Comparison of ENCODE assay signal across 14 cellular contexts in genomic region chr14:74978416-74978947, GRCh38. TPM values are rescaled to one million over a fixed set of nuclear protein-coding genes. Genes with fewer than 3 reads are reported as not detected.
DNase-seq lines count a peak whose midpoint lies in the region; ATAC-seq and TF ChIP-seq lines count a peak whose summit lies in the region.
"Had no signal": no experiment of that assay in that cellular context is flagged by ENCODE, and none has a peak within 500 bp of the region (broad histone marks: within the 10 kb centered on the region; RNA-seq: fewer than 3 reads in every experiment).

No MANE protein-coding gene starts in this region.

- no peak for TF ChIP-seq CTCF in coronary artery (IDR thresholded peaks at IDR 0.05)
- TF ChIP-seq CTCF in smooth muscle cell (IDR thresholded peaks at IDR 0.05; ENCODE audit: borderline replicate concordance, insufficient read depth, poor library complexity, severe bottlenecking): no peak

- no peak overlapping the region for H2BK15ac ChIP-seq in neuronal stem cell (ENCODE audit: low read length)

- H3K27ac ChIP-seq in coronary artery (peak overlapping the region; percentile 80 to 92), neuronal stem cell (replicated peaks; ENCODE audit: low read length) (no peak overlapping the region), smooth muscle cell (ENCODE audit: low read depth) (no peak overlapping the region)
- H3K27ac ChIP-seq: upper lobe of left lung had no signal

- H3K36me3 Mint-ChIP-seq in activated T-cell treated with anti-CD3 and anti-CD28 coated beads, Interleukin-2, amount 50 U/mL, for 4 hours (ENCODE audit: insufficient read depth): no peaks in the 10 kb centered on the region
- H3K36me3 Mint-ChIP-seq: activated naive CD8-positive, alpha-beta T cell treated with anti-CD3 and anti-CD28 coated beads, Interleukin-2, amount 10 ng/mL, durations not matched to agents 7 days and 5 days had no signal

- no peak for ATAC-seq in activated T-cell treated with anti-CD3 and anti-CD28 coated beads, Interleukin-2, amount 50 U/mL, for 4 hours
- ATAC-seq in Right ventricle myocardium inferior: no peak
- ATAC-seq: effector memory CD8-positive, alpha-beta T cell had no signal

- no peak overlapping the region for H2BK120ac ChIP-seq in neuronal stem cell (ENCODE audit: low read depth, low read length)

- H2BK12ac ChIP-seq in neuronal stem cell (ENCODE audit: low read length): no peak overlapping the region

- H3K9me3 ChIP-seq in neuronal stem cell (replicated peaks in 1 of 2; ENCODE audit: control insufficient read depth in 2 of 2, insufficient read depth in 1 of 2, low read depth in 1 of 2, low read length in 2 of 2): peaks cover 0 to 2% of the 10 kb centered on the region in 2 donors
- no peaks in the 10 kb centered on the region for H3K9me3 ChIP-seq in smooth muscle cell (replicated peaks; ENCODE audit: low read depth)
- H3K9me3 ChIP-seq: upper lobe of left lung had no signal

- no peaks in the 10 kb centered on the region for H3K27me3 ChIP-seq in neuronal stem cell (ENCODE audit: control insufficient read depth in 3 of 3, insufficient read depth in 3 of 3, low read depth in 1 of 3, low read length in 3 of 3)
- H3K27me3 ChIP-seq in smooth muscle cell (ENCODE audit: low read depth): no peaks in the 10 kb centered on the region
- H3K27me3 ChIP-seq: upper lobe of left lung had no signal

- H3K4me2 ChIP-seq in neuronal stem cell (ENCODE audit: insufficient read depth, low read length, poor library complexity, severe bottlenecking) (no peak overlapping the region), smooth muscle cell (no peak overlapping the region)

- H3K4me3 ChIP-seq in coronary artery (no peak overlapping the region), neuronal stem cell (ENCODE audit: low read length in 2 of 2) (no peak overlapping the region), smooth muscle cell (no peak overlapping the region)
- H3K4me3 ChIP-seq: upper lobe of left lung had no signal

- H4K20me1 ChIP-seq in smooth muscle cell (ENCODE audit: low read depth): no peaks in the 10 kb centered on the region

- WGBS in neuronal stem cell (ENCODE audit: extremely low coverage in 2 of 2, insufficient read length in 2 of 2, insufficient replicate concordance in 1 of 2), 2 donors: no CpG with 5 or more reads among the region's 11 CpGs
- 32% methylated on average over 11 of the region's 11 CpGs for WGBS in smooth muscle cell (ENCODE audit: low lambda C conversion rate)

- H3K9ac ChIP-seq in neuronal stem cell (ENCODE audit: low read depth, low read length, poor library complexity): no peak overlapping the region
- H3K9ac ChIP-seq in smooth muscle cell (ENCODE audit: low read depth): no peak overlapping the region

- intact Hi-C loops in Right ventricle myocardium inferior (cut with DNase I): no loop called here

- DNase-seq in ELF-1 (ENCODE audit: low read depth, low spot score) (peak; percentile 89), NCI-H524 (lab: John Stamatoyannopoulos, UW) (peak; percentile 22 to 36), coronary artery (ENCODE audit: low spot score) (no peak), neuronal stem cell (ENCODE audit: low spot score) (no peak), NOMO-1 treated with dmso at 0.1 percent for 144 hours (lab: John Stamatoyannopoulos, UW; ENCODE audit: unreplicated experiment) (no peak), smooth muscle cell (lab: John Stamatoyannopoulos, UW; ENCODE audit: unreplicated experiment) (no peak), Right ventricle myocardium inferior (ENCODE audit: missing footprints) (no peak)
- no peak for DNase-seq in activated T-cell treated with anti-CD3 and anti-CD28 coated beads, Interleukin-2, amount 50 U/mL, for 4 hours
- DNase-seq: activated naive CD8-positive, alpha-beta T cell treated with anti-CD3 and anti-CD28 coated beads, Interleukin-2, amount 10 ng/mL, durations not matched to agents 7 days and 5 days; effector memory CD8-positive, alpha-beta T cell; NCI-H2227 treated with DMSO at 0.1 percent for 48 hours; stimulated activated CD4-positive, alpha-beta T cell treated with anti-CD3 and anti-CD28 coated beads, Interleukin-4, amount 100 ng/mL, for 4 hours; upper lobe of left lung had no signal

- no peaks in the 10 kb centered on the region for H3K9me3 Mint-ChIP-seq in activated T-cell treated with anti-CD3 and anti-CD28 coated beads, Interleukin-2, amount 50 U/mL, for 4 hours
- H3K9me3 Mint-ChIP-seq: activated naive CD8-positive, alpha-beta T cell treated with anti-CD3 and anti-CD28 coated beads, Interleukin-2, amount 10 ng/mL, durations not matched to agents 7 days and 5 days; effector memory CD8-positive, alpha-beta T cell had no signal

- no peak overlapping the region for H3K23ac ChIP-seq in neuronal stem cell (ENCODE audit: low read depth, low read length, poor library complexity)

- no peak overlapping the region for H3K4ac ChIP-seq in neuronal stem cell (ENCODE audit: low read length)

- no peaks in the 10 kb centered on the region for H3K27me3 Mint-ChIP-seq in activated T-cell treated with anti-CD3 and anti-CD28 coated beads, Interleukin-2, amount 50 U/mL, for 4 hours (ENCODE audit: low read depth)
- H3K27me3 Mint-ChIP-seq: effector memory CD8-positive, alpha-beta T cell had no signal

- H3K79me2 ChIP-seq in smooth muscle cell (ENCODE audit: low read depth): no peaks in the 10 kb centered on the region

- no peak overlapping the region for H2BK5ac ChIP-seq in neuronal stem cell (ENCODE audit: low read length)

- H3K36me3 ChIP-seq in neuronal stem cell (replicated peaks in 1 of 2; ENCODE audit: control insufficient read depth in 2 of 2, insufficient read depth in 2 of 2, low read length in 2 of 2): no peaks in the 10 kb centered on the region
- no peaks in the 10 kb centered on the region for H3K36me3 ChIP-seq in smooth muscle cell (ENCODE audit: low read depth)
- H3K36me3 ChIP-seq: upper lobe of left lung had no signal

- no peak overlapping the region for H3K14ac ChIP-seq in neuronal stem cell (ENCODE audit: low read length)

- no peaks in the 10 kb centered on the region for H3F3A ChIP-seq in smooth muscle cell (ENCODE audit: low read depth)

- no peaks in the 10 kb centered on the region for H3K4me1 Mint-ChIP-seq in activated T-cell treated with anti-CD3 and anti-CD28 coated beads, Interleukin-2, amount 50 U/mL, for 4 hours (ENCODE audit: low read depth)

- H4K8ac ChIP-seq in neuronal stem cell (ENCODE audit: low read depth, low read length): no peak overlapping the region

- peak overlapping the region; percentile 14 for H2AK5ac ChIP-seq in neuronal stem cell (ENCODE audit: low read depth, low read length)

- H3K4me3 Mint-ChIP-seq in activated T-cell treated with anti-CD3 and anti-CD28 coated beads, Interleukin-2, amount 50 U/mL, for 4 hours: no peak overlapping the region
- H3K4me3 Mint-ChIP-seq: activated naive CD8-positive, alpha-beta T cell treated with anti-CD3 and anti-CD28 coated beads, Interleukin-2, amount 10 ng/mL, durations not matched to agents 7 days and 5 days; effector memory CD8-positive, alpha-beta T cell had no signal

- H3K4me1 ChIP-seq in neuronal stem cell (ENCODE audit: control insufficient read depth in 2 of 2, insufficient read depth in 1 of 2, low read depth in 1 of 2, low read length in 2 of 2): peaks cover 43 to 71% of the 10 kb centered on the region in 2 donors
- H3K4me1 ChIP-seq in smooth muscle cell (ENCODE audit: low read depth): peaks cover 28% of the 10 kb centered on the region

- peak overlapping the region; percentile 51 for H2AFZ ChIP-seq in neuronal stem cell (ENCODE audit: low read length)
- H2AFZ ChIP-seq in smooth muscle cell (ENCODE audit: low read depth): no peak overlapping the region

- peak overlapping the region; percentile 22 for H3K18ac ChIP-seq in neuronal stem cell (ENCODE audit: low read length)

- no peak overlapping the region for H4K91ac ChIP-seq in neuronal stem cell (ENCODE audit: low read depth, low read length, poor library complexity)

- H3K79me1 ChIP-seq in neuronal stem cell (ENCODE audit: low read depth, low read length): no peaks in the 10 kb centered on the region

RNA-seq across cellular contexts. Expression of gene PGF, which starts 23.1 kb away (rescaled TPM):
- 0.53 TPM for polyA plus RNA-seq in neuronal stem cell (2013, experiment 1 of 2)
- polyA plus RNA-seq in neuronal stem cell (2013, experiment 2 of 2): 0.69 TPM
- under 1 TPM; 0.18 to 0.38 (median 0.18) TPM for total RNA-seq in activated T-cell treated with anti-CD3 and anti-CD28 coated beads, Interleukin-2, amount 50 U/mL, for 4 hours
- 15.4 and 17.8 TPM in 2 replicates for total RNA-seq in smooth muscle cell
- polyA plus RNA-seq in smooth muscle cell: 30.6 and 32.2 TPM in 2 replicates
- total RNA-seq in Right ventricle myocardium inferior: 6.5 TPM
- total RNA-seq: mononuclear cell had no signal

RNA-seq across cellular contexts. Expression of gene EIF2B2, which starts 24.2 kb away (rescaled TPM):
- polyA plus RNA-seq in neuronal stem cell (2013, experiment 1 of 2): 27.5 TPM
- 27.3 TPM for polyA plus RNA-seq in neuronal stem cell (2013, experiment 2 of 2)
- 10 to 100 TPM; 61.2 to 69.4 (median 66.0) TPM for total RNA-seq in activated T-cell treated with anti-CD3 and anti-CD28 coated beads, Interleukin-2, amount 50 U/mL, for 4 hours
- total RNA-seq in smooth muscle cell (38.0 and 47.4 TPM in 2 replicates), Right ventricle myocardium inferior (34.0 TPM)
- polyA plus RNA-seq in smooth muscle cell: 64.3 and 71.2 TPM in 2 replicates

RNA-seq across cellular contexts. Expression of gene RPS6KL1, which starts 55.4 kb away (rescaled TPM):
- polyA plus RNA-seq in neuronal stem cell (2013, experiment 1 of 2): 4.4 TPM
- 4.9 TPM for polyA plus RNA-seq in neuronal stem cell (2013, experiment 2 of 2)
- 10 to 100 TPM; 13.2 to 20.7 (median 17.3) TPM for total RNA-seq in activated T-cell treated with anti-CD3 and anti-CD28 coated beads, Interleukin-2, amount 50 U/mL, for 4 hours
- total RNA-seq in smooth muscle cell: 0.09 TPM in 1 of 2 replicates, not detected in the other
- not detected in 2 replicates for polyA plus RNA-seq in smooth muscle cell
- total RNA-seq in Right ventricle myocardium inferior: 19.1 TPM

Comparison
In these comparisons a context has a peak if more than half of its experiments do, and no peak if none do; other contexts are left out.
1. DNase-seq: peak in ELF-1 (single experiment) and NCI-H524 (2 of 2); none in coronary artery (single experiment), neuronal stem cell (single experiment), NOMO-1 treated with dmso at 0.1 percent for 144 hours (single experiment), activated T-cell treated with anti-CD3 and anti-CD28 coated beads, Interleukin-2, amount 50 U/mL, for 4 hours (single experiment), smooth muscle cell (single experiment) and Right ventricle myocardium inferior (single experiment).
2. H3K27ac ChIP-seq: peak in coronary artery (2 of 2); none in neuronal stem cell (single experiment) and smooth muscle cell (single experiment).
3. RNA of gene RPS6KL1, which starts 55.4 kb away (total RNA-seq): 19.1 TPM in Right ventricle myocardium inferior (single experiment) and 13.2 to 20.7 TPM in activated T-cell treated with anti-CD3 and anti-CD28 coated beads, Interleukin-2, amount 50 U/mL, for 4 hours; 0.09 TPM in smooth muscle cell; every median in the first group is over 10 times any median in the second.